Comparison of ENCODE assay signal across 2 cellular contexts in the genomic region with DNA sequence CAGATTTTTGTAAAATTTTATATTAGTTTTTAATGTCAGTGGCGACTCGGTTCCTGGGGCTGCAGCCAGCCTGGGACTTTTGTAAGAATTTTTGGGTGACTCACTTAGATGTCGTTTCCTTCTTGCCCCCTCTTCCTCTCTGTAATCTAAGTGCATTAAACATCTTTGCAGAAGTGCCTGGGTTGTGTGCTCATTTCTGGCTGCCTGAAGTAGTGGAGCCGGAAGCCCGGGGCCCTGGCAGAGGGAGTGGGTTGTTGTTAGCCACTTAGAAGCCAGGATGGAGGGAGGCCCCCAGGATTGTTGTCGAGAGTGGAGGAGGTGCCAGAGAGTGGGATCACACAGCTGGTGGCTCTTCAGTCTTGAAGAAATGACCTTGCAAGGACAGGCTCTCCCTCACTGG.
TF ChIP-seq lines count a peak whose summit lies in the region.

No MANE protein-coding gene starts in this region.

TF ChIP-seq in SK-N-SH treated with all-trans-retinoic acid at 6 μM for 48 hours, 23 proteins besides CTCF, POLR2A, EP300 and RAD21 (continued from another document):
- TF ChIP-seq, protein P1, sequence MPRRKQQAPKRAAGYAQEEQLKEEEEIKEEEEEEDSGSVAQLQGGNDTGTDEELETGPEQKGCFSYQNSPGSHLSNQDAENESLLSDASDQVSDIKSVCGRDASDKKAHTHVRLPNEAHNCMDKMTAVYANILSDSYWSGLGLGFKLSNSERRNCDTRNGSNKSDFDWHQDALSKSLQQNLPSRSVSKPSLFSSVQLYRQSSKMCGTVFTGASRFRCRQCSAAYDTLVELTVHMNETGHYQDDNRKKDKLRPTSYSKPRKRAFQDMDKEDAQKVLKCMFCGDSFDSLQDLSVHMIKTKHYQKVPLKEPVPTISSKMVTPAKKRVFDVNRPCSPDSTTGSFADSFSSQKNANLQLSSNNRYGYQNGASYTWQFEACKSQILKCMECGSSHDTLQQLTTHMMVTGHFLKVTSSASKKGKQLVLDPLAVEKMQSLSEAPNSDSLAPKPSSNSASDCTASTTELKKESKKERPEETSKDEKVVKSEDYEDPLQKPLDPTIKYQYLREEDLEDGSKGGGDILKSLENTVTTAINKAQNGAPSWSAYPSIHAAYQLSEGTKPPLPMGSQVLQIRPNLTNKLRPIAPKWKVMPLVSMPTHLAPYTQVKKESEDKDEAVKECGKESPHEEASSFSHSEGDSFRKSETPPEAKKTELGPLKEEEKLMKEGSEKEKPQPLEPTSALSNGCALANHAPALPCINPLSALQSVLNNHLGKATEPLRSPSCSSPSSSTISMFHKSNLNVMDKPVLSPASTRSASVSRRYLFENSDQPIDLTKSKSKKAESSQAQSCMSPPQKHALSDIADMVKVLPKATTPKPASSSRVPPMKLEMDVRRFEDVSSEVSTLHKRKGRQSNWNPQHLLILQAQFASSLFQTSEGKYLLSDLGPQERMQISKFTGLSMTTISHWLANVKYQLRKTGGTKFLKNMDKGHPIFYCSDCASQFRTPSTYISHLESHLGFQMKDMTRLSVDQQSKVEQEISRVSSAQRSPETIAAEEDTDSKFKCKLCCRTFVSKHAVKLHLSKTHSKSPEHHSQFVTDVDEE (CRISPR knock-in tag; IDR thresholded peaks at IDR 0.05), result no peak
- TF ChIP-seq, protein P2, sequence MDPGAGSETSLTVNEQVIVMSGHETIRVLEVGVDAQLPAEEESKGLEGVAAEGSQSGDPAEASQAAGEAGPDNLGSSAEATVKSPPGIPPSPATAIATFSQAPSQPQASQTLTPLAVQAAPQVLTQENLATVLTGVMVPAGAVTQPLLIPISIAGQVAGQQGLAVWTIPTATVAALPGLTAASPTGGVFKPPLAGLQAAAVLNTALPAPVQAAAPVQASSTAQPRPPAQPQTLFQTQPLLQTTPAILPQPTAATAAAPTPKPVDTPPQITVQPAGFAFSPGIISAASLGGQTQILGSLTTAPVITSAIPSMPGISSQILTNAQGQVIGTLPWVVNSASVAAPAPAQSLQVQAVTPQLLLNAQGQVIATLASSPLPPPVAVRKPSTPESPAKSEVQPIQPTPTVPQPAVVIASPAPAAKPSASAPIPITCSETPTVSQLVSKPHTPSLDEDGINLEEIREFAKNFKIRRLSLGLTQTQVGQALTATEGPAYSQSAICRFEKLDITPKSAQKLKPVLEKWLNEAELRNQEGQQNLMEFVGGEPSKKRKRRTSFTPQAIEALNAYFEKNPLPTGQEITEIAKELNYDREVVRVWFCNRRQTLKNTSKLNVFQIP (CRISPR knock-in tag; IDR thresholded peaks at IDR 0.05; ENCODE audit: borderline replicate concordance, low read depth), result no peak
- TF ChIP-seq TOX (CRISPR knock-in tag; IDR thresholded peaks at IDR 0.05; ENCODE audit: borderline replicate concordance), result no peak
- TF ChIP-seq RARB (CRISPR knock-in tag; IDR thresholded peaks at IDR 0.05), result no peak
- TF ChIP-seq ZFP3 (CRISPR knock-in tag; IDR thresholded peaks at IDR 0.05), result no peak

TF ChIP-seq in H1, 55 proteins besides CTCF, POLR2A, EP300 and RAD21 (continued from another document):
- TF ChIP-seq SAP30 (IDR thresholded peaks at IDR 0.05; ENCODE audit: insufficient read depth, insufficient replicate concordance, low read length) (no peak), PHF8 (conservative IDR thresholded peaks at IDR 0.05; ENCODE audit: low read depth, low read length) (no peak), SIN3A (conservative IDR thresholded peaks at IDR 0.05 in 1 of 2, IDR thresholded peaks at IDR 0.05 in 1 of 2; ENCODE audit: low read depth in 1 of 2, low read length in 2 of 2) (no peak), POU5F1 (IDR thresholded peaks at IDR 0.05; ENCODE audit: low read depth, low read length) (no peak), CHD2 (IDR thresholded peaks at IDR 0.05; ENCODE audit: low read length) (no peak), CBX5 (IDR thresholded peaks at IDR 0.05; ENCODE audit: low read depth, low read length) (no peak), BCL11A (IDR thresholded peaks at IDR 0.05; ENCODE audit: low read depth in 2 of 2, low read length in 2 of 2) (no peak), KDM1A (IDR thresholded peaks at IDR 0.05; ENCODE audit: borderline replicate concordance, low read length) (no peak), SP4 (IDR thresholded peaks at IDR 0.05; ENCODE audit: low read length) (no peak), GTF2F1 (IDR thresholded peaks at IDR 0.05; ENCODE audit: borderline replicate concordance, low read depth, low read length) (no peak), MAFK (IDR thresholded peaks at IDR 0.05; ENCODE audit: low read depth, low read length) (no peak), FOSL1 (IDR thresholded peaks at IDR 0.05; ENCODE audit: insufficient read depth, low read depth, low read length) (no peak), TAF1 (IDR thresholded peaks at IDR 0.05; ENCODE audit: low read depth, low read length) (no peak), RNF2 (IDR thresholded peaks at IDR 0.05; ENCODE audit: borderline replicate concordance, low read depth, low read length, missing control alignments, poor library complexity, severe bottlenecking) (no peak), CREB1 (IDR thresholded peaks at IDR 0.05) (no peak), SRF (IDR thresholded peaks at IDR 0.05; ENCODE audit: low read depth, low read length) (no peak), RXRA (IDR thresholded peaks at IDR 0.05; ENCODE audit: insufficient read depth, low read depth, low read length) (no peak)
